In genomic region chr20:33821270-33821836, GRCh38 we compare ENCODE assay signal across 14 cellular contexts. TPM values are rescaled to one million over a fixed set of nuclear protein-coding genes. Genes with fewer than 3 reads are reported as not detected.
DNase-seq lines count a peak whose midpoint lies in the region; ATAC-seq, FAIRE-seq and TF ChIP-seq lines count a peak whose summit lies in the region.
"Had no signal": no experiment of that assay in that cellular context is flagged by ENCODE, and none has a peak within 500 bp of the region (broad histone marks: within the 10 kb centered on the region; RNA-seq: fewer than 3 reads in every experiment).

No MANE protein-coding gene starts in this region.

- DNase-seq in HCT116 (ENCODE audit: low read depth, low spot score) (peak; percentile 22), RWPE2 (ENCODE audit: low spot score) (no peak), pancreas (no peak), spleen (no peak), dorsolateral prefrontal cortex (no peak), NCI-H2107 (lab: John Stamatoyannopoulos, UW) (no peak)
- DNase-seq: BE2C; CD4-positive, alpha-beta memory T cell; DND-41; GDM1; HCEC 1CT had no signal

- ATAC-seq in HCT116 (peak; percentile 80), RWPE2 (ENCODE audit: low read depth) (peak; percentile 9; the same call in 1 of the 3 replicates), pancreas (peak in 3 of 4 donors; percentile 7 to 29 (median 17))
- ATAC-seq: A549 had no signal

- POLR2A ChIA-PET in HCT116 (lab: Charles Lee) (interaction anchor here (1.4 kb wide), 1 partner anchor 32 kb away, joined by 3 read pairs; no protein-coding TSS in a partner anchor), HEK293 (lab: Yijun Ruan, JAX) (no interaction called here)

- CTCF ChIA-PET in HCT116 (lab: Charles Lee), result no interaction called here
- CTCF ChIA-PET in HEK293 (lab: Yijun Ruan, JAX), result no interaction called here

- H3K4me3 ChIP-seq in HCT116 (replicated peaks in 1 of 2; ENCODE audit: low read depth in 1 of 2, low read length in 2 of 2), result no peak overlapping the region
- no peak overlapping the region for H3K4me3 ChIP-seq in HEK293 (ENCODE audit: low read depth, low read length)
- no peak overlapping the region for H3K4me3 ChIP-seq in RWPE2 (ENCODE audit: severe bottlenecking)
- H3K4me3 ChIP-seq in pancreas, result no peak overlapping the region
- no peak overlapping the region for H3K4me3 ChIP-seq in spleen
- H3K4me3 ChIP-seq in dorsolateral prefrontal cortex, result no peak overlapping the region
- H3K4me3 ChIP-seq: A549 had no signal

- TF ChIP-seq POLR2A in HCT116 (IDR thresholded peaks at IDR 0.05; ENCODE audit: borderline replicate concordance, extremely low read depth, insufficient read depth, insufficient read length) (no peak), spleen (IDR thresholded peaks at IDR 0.05) (no peak)

- no peak overlapping the region for H3K9ac ChIP-seq in HCT116 (ENCODE audit: low read length)

- RAD21 ChIA-PET in HCT116 (lab: Charles Lee; ENCODE audit: low non-redundant PET in 1 of 2, low total read pairs in 2 of 2, uncharacterized antibody in 2 of 2, unreplicated experiment in 2 of 2), result no interaction called here

- H3K79me2 ChIP-seq in HCT116 (ENCODE audit: insufficient read depth, low read length), result peaks cover 82% of the 10 kb centered on the region

- no peak for TF ChIP-seq CTCF in HCT116 (IDR thresholded peaks at IDR 0.05 in 2 of 3, conservative IDR thresholded peaks at IDR 0.05 in 1 of 3; ENCODE audit: borderline replicate concordance in 1 of 3, insufficient read depth in 1 of 3, low read depth in 2 of 3, low read length in 2 of 3)
- TF ChIP-seq CTCF in HEK293 (tag by site-specific recombination; IDR thresholded peaks at IDR 0.05), result no peak
- no peak for TF ChIP-seq CTCF in RWPE2 (IDR thresholded peaks at IDR 0.05; ENCODE audit: poor library complexity, severe bottlenecking)
- no peak for TF ChIP-seq CTCF in pancreas (IDR thresholded peaks at IDR 0.05)
- TF ChIP-seq CTCF in spleen (IDR thresholded peaks at IDR 0.05 in 8 of 11, conservative IDR thresholded peaks at IDR 0.05 in 3 of 11), result no peak
- no peak for TF ChIP-seq CTCF in dorsolateral prefrontal cortex (IDR thresholded peaks at IDR 0.05 in 54 of 56, conservative IDR thresholded peaks at IDR 0.05 in 2 of 56; ENCODE audit: low read depth in 1 of 56, partially characterized antibody in 56 of 56)

- H3K4me2 ChIP-seq in HCT116 (ENCODE audit: low read length), result peak overlapping the region; percentile 47
- H3K4me2 ChIP-seq: A549 had no signal

- no peaks in the 10 kb centered on the region for H3K27me3 ChIP-seq in HCT116 (ENCODE audit: insufficient read depth, low read length)
- H3K27me3 ChIP-seq in RWPE2 (ENCODE audit: insufficient read depth, poor library complexity, severe bottlenecking), result no peaks in the 10 kb centered on the region
- no peaks in the 10 kb centered on the region for H3K27me3 ChIP-seq in pancreas
- H3K27me3 ChIP-seq in spleen (replicated peaks in 1 of 7), result no peaks in the 10 kb centered on the region
- no peaks in the 10 kb centered on the region for H3K27me3 ChIP-seq in dorsolateral prefrontal cortex
- H3K27me3 ChIP-seq: BE2C had no signal

- peaks cover 15 to 31% of the 10 kb centered on the region in 2 experiments for H3K4me1 ChIP-seq in HCT116 (ENCODE audit: control insufficient read depth in 1 of 2, insufficient read depth in 2 of 2, low read length in 2 of 2)
- peaks cover 4% of the 10 kb centered on the region; the same call in 1 of the 2 replicates for H3K4me1 ChIP-seq in HEK293 (ENCODE audit: control insufficient read depth, insufficient read depth, low read length)
- no peaks in the 10 kb centered on the region for H3K4me1 ChIP-seq in RWPE2 (ENCODE audit: insufficient read depth, poor library complexity, severe bottlenecking)
- H3K4me1 ChIP-seq in pancreas, result peaks cover 15 to 27% (median 21%) of the 10 kb centered on the region in 3 donors
- H3K4me1 ChIP-seq in spleen, result peaks cover 12 to 92% (median 63%) of the 10 kb centered on the region in 6 donors
- H3K4me1 ChIP-seq: BE2C had no signal

- H4K20me1 ChIP-seq in HCT116 (ENCODE audit: insufficient read depth), result peaks cover 12% of the 10 kb centered on the region; the same call in 1 of the 2 replicates

- H3K9me3 ChIP-seq in HCT116 (ENCODE audit: control insufficient read depth in 1 of 2, insufficient read depth in 1 of 2, low read depth in 1 of 2, low read length in 2 of 2) (no peaks in the 10 kb centered on the region), HEK293 (ENCODE audit: control insufficient read depth, insufficient read depth, low read depth, low read length) (no peaks in the 10 kb centered on the region), RWPE2 (ENCODE audit: severe bottlenecking) (no peaks in the 10 kb centered on the region), pancreas (no peaks in the 10 kb centered on the region), spleen (no peaks in the 10 kb centered on the region)
- H3K9me3 ChIP-seq: A549, BE2C had no signal

- H2AFZ ChIP-seq in HCT116 (ENCODE audit: low read depth, low read length, poor library complexity, severe bottlenecking), result no peak overlapping the region

- no peak for FAIRE-seq in pancreas (lab: Jason Lieb, UNC)
- FAIRE-seq: A549 had no signal

- intact Hi-C loops in HCT116 (cut with micrococcal nuclease), result no loop called here
- intact Hi-C loops in pancreas (cut with DNase I), result no loop called here
- intact Hi-C loops in spleen (cut with DNase I; ENCODE audit: low total_unique reads), result no loop called here
- intact Hi-C loops in dorsolateral prefrontal cortex (cut with DNase I), result no loop called here

- no TSS peak for BruUV-seq in HCT116 (replicated peaks; lab: Mats Ljungman, UMichigan)

- TF ChIP-seq RAD21 in HCT116 (IDR thresholded peaks at IDR 0.05; ENCODE audit: low read depth), result no peak

- no peaks in the 10 kb centered on the region; a peak in 1 of 4 replicates for H3K36me3 ChIP-seq in HCT116 (ENCODE audit: control insufficient read depth in 1 of 2, insufficient read depth in 2 of 2, low read length in 2 of 2)
- no peaks in the 10 kb centered on the region for H3K36me3 ChIP-seq in HEK293 (ENCODE audit: control insufficient read depth in 2 of 2, insufficient read depth in 1 of 2, low read length in 2 of 2)
- H3K36me3 ChIP-seq in RWPE2 (ENCODE audit: low read depth), result peaks cover 18% of the 10 kb centered on the region
- no peaks in the 10 kb centered on the region for H3K36me3 ChIP-seq in pancreas
- peaks cover 0 to 36% (median 4%) of the 10 kb centered on the region in 6 donors for H3K36me3 ChIP-seq in spleen
- H3K36me3 ChIP-seq: BE2C had no signal

- no peak overlapping the region for H3K27ac ChIP-seq in HCT116 (ENCODE audit: low read depth, low read length)
- H3K27ac ChIP-seq in HEK293 (ENCODE audit: extremely low read depth, low read depth, low read length), result no peak overlapping the region
- H3K27ac ChIP-seq in RWPE2 (ENCODE audit: poor library complexity, severe bottlenecking), result no peak overlapping the region
- no peak overlapping the region for H3K27ac ChIP-seq in pancreas
- no peak overlapping the region for H3K27ac ChIP-seq in spleen
- no peak overlapping the region for H3K27ac ChIP-seq in dorsolateral prefrontal cortex
- H3K27ac ChIP-seq: A549, C4-2B had no signal

- WGBS in pancreas, 2 donors, result 41 to 85% methylated on average over 4 of the region's 4 CpGs
- 46 to 95% (median 49%) methylated on average over 4 of the region's 4 CpGs for WGBS in spleen, 5 donors

- no peaks in the 10 kb centered on the region for H3K9me2 ChIP-seq in HCT116 (ENCODE audit: insufficient read depth)

TF ChIP-seq in HEK293, 187 proteins besides CTCF, POLR2A, EP300 and RAD21 (continues in another document):
- TF ChIP-seq KLF8 (tag by site-specific recombination; IDR thresholded peaks at IDR 0.05), result 0 out of 2 replicates have a peak, but pooled peaks have one; percentile 39
- no peak for TF ChIP-seq ZNF274 (IDR thresholded peaks at IDR 0.05; ENCODE audit: low read length)
- no peak for TF ChIP-seq ZNF274 (tag by site-specific recombination; IDR thresholded peaks at IDR 0.05; ENCODE audit: borderline replicate concordance)
- peak; percentile 96 for TF ChIP-seq PRDM10 (tag by site-specific recombination; IDR thresholded peaks at IDR 0.05)

RNA-seq across cellular contexts. Expression of gene CHMP4B, which starts 10.2 kb away (rescaled TPM):
- total RNA-seq in HCT116 (2021; ENCODE audit: unreplicated experiment) (56.9 TPM), pancreas (10 to 100 TPM; 28.4 to 57.0 (median 37.2) TPM), spleen (10 to 100 TPM; 44.9 to 79.1 (median 71.8) TPM), dorsolateral prefrontal cortex (100 to 1,000 TPM in 86 of 120 experiments, 10 to 100 TPM in 34; 68.7 to 154 (median 115) TPM)
- 62.1 and 65.3 TPM in 2 replicates for polyA plus RNA-seq in HCT116 (2012)
- polyA plus RNA-seq in pancreas (10 to 100 TPM; 44.1 to 66.3 TPM), spleen (100 to 1,000 TPM in 1 of 3 donors, 10 to 100 TPM in 2; 75.0 to 118 (median 89.9) TPM)

Comparison
In these comparisons a context has a peak if more than half of its experiments do, and no peak if none do; other contexts are left out.
1. ATAC-seq: peak in every context shown above with its lines; median percentile 80 in HCT116; 17 in pancreas; 9 in RWPE2.